In the genomic region with DNA sequence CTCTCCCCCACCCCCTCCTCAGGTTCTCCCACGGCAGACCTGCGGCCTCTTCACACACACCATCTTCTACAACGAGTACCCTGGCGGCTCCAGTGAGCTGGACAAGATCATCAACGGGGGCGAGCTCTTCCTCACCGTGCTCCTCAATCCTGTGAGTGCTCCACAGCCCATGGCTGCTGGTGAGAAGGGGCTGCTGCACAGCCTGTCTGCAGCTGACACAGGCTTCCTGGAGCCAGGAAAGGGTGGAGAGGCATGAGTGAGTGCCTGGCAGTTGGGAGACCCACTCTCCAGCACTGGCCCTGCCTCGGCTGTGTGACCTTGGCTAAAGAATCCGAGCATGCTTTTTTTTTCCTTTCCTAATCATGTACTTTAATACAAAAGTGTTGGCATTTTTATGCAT, we compare ENCODE assay signal across 2 cellular contexts.
A peak's percentile ranks its signal among the peaks of the same experiment; 100 is the strongest.
TF ChIP-seq lines count a peak whose summit lies in the region.

No MANE protein-coding gene starts in this region.

TF ChIP-seq in IMR-90, 13 proteins besides CTCF, POLR2A, EP300 and RAD21:
- TF ChIP-seq ELK1 (IDR thresholded peaks at IDR 0.05; ENCODE audit: borderline replicate concordance, low read depth, low read length) (no peak), NFE2L2 (IDR thresholded peaks at IDR 0.05; ENCODE audit: low read depth, low read length) (no peak), MAFK (IDR thresholded peaks at IDR 0.05; ENCODE audit: low read depth, low read length) (no peak), CHD1 (IDR thresholded peaks at IDR 0.05; ENCODE audit: low read depth, low read length) (no peak), CEBPB (IDR thresholded peaks at IDR 0.05; ENCODE audit: low read depth, low read length) (no peak), SMC3 (IDR thresholded peaks at IDR 0.05; ENCODE audit: low read depth, low read length) (no peak), USF2 (IDR thresholded peaks at IDR 0.05; ENCODE audit: low read depth, low read length) (no peak), RFX5 (IDR thresholded peaks at IDR 0.05; ENCODE audit: low read depth, low read length) (no peak), MXI1 (IDR thresholded peaks at IDR 0.05; ENCODE audit: borderline replicate concordance, low read depth, low read length) (no peak), MAZ (IDR thresholded peaks at IDR 0.05; ENCODE audit: borderline replicate concordance, low read depth, low read length) (no peak), BHLHE40 (IDR thresholded peaks at IDR 0.05; ENCODE audit: low read depth, low read length) (no peak), FOS (IDR thresholded peaks at IDR 0.05; ENCODE audit: low read depth, low read length) (no peak), RCOR1 (IDR thresholded peaks at IDR 0.05; ENCODE audit: insufficient replicate concordance, low read length) (no peak)

TF ChIP-seq in HepG2, 621 proteins besides CTCF, POLR2A, EP300 and RAD21:
- TF ChIP-seq ZNF263 (CRISPR knock-in tag; IDR thresholded peaks at IDR 0.05) (peak; percentile 97), NR3C1 (CRISPR knock-in tag; IDR thresholded peaks at IDR 0.05) (no peak), NKX3-1 (CRISPR knock-in tag; IDR thresholded peaks at IDR 0.05) (no peak)
